23 cellular contexts compared by ENCODE assay signal in the genomic region with DNA sequence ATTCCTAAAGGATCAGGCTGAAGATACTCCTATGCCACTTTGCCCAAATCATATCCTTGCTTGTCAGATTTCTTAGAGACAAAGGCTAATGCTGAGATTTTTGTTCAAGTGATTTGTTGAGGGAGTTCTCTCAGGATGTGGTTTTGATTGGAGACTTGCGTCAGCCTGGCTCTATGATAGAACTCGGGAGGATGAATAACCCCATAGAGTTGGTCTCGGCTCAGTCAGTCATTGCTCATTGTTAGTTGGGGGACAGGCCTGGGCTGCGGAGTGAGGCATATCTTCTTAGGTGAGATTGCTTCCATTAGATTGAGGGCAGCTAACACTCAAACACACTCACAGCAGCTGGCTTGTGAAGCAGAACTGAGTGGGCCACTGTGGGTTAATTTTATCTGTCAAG.
A peak's percentile ranks its signal among the peaks of the same experiment; 100 is the strongest.
DNase-seq lines count a peak whose midpoint lies in the region; ATAC-seq and TF ChIP-seq lines count a peak whose summit lies in the region.
"Had no signal": no experiment of that assay in that cellular context is flagged by ENCODE, and none has a peak within 500 bp of the region (broad histone marks: within the 10 kb centered on the region; RNA-seq: fewer than 3 reads in every experiment).

No MANE protein-coding gene starts in this region.

- H3K27me3 Mint-ChIP-seq in activated T-cell treated with anti-CD3 and anti-CD28 coated beads, Interleukin-2, amount 50 U/mL, for 72 hours (ENCODE audit: low read depth), result peaks cover 20% of the 10 kb centered on the region
- H3K27me3 Mint-ChIP-seq in activated T-cell treated with anti-CD3 and anti-CD28 coated beads, Interleukin-2, amount 50 U/mL, for 24 hours, result peaks cover 7% of the 10 kb centered on the region

- peak; percentile 23 to 26 for DNase-seq in activated T-cell treated with anti-CD3 and anti-CD28 coated beads, Interleukin-2, amount 50 U/mL, for 72 hours
- no peak for DNase-seq in activated T-cell treated with anti-CD3 and anti-CD28 coated beads, Interleukin-2, amount 50 U/mL, for 24 hours
- DNase-seq in M059J (ENCODE audit: low read depth) (peak; percentile 88), astrocyte of the spinal cord (ENCODE audit: low read depth, low spot score) (peak; percentile 21), SKM-1 treated with dmso at 0.1 percent for 144 hours (lab: John Stamatoyannopoulos, UW; ENCODE audit: unreplicated experiment) (no peak), GM03348 (ENCODE audit: low spot score) (no peak)
- no peak for DNase-seq in stimulated activated naive CD8-positive, alpha-beta T cell treated with anti-CD3 and anti-CD28 coated beads, Interleukin-15, Interleukin-2, amounts not matched to agents 100 U/mL and 50 U/mL, for 24 hours
- DNase-seq in activated CD4-positive, CD25-positive, alpha-beta regulatory T cell (lab: John Stamatoyannopoulos, UW), result no peak
- DNase-seq: ACHN; activated naive CD8-positive, alpha-beta T cell treated with anti-CD3 and anti-CD28 coated beads, Interleukin-2, amount 50 U/mL, for 24 hours; brain microvascular endothelial cell; effector memory CD8-positive, alpha-beta T cell; esophagus squamous epithelium; H9; IMR-90; MG63; NCI-H1436 treated with DMSO at 0.1 percent for 48 hours; NCI-H2171 treated with DMSO at 0.1 percent for 48 hours; NCI-H526 treated with DMSO at 0.1 percent for 48 hours; occipital lobe; stimulated activated CD4-positive, alpha-beta T cell treated with anti-CD3 and anti-CD28 coated beads, Interleukin-4, amount 100 ng/mL, for 24 hours had no signal

- H3K4me3 ChIP-seq in astrocyte of the spinal cord (ENCODE audit: low read depth, low read length), result no peak overlapping the region
- H3K4me3 ChIP-seq: esophagus squamous epithelium, MG63 had no signal

- H3K36me3 Mint-ChIP-seq in activated T-cell treated with anti-CD3 and anti-CD28 coated beads, Interleukin-2, amount 50 U/mL, for 72 hours (ENCODE audit: insufficient read depth in 2 of 2), result no peaks in the 10 kb centered on the region
- no peaks in the 10 kb centered on the region for H3K36me3 Mint-ChIP-seq in activated T-cell treated with anti-CD3 and anti-CD28 coated beads, Interleukin-2, amount 50 U/mL, for 24 hours (ENCODE audit: low read depth)
- H3K36me3 Mint-ChIP-seq: WTC11 had no signal

- no peak for TF ChIP-seq CTCF in astrocyte of the spinal cord (IDR thresholded peaks at IDR 0.05; ENCODE audit: low read depth, low read length)

- no peak overlapping the region for H3K4me3 Mint-ChIP-seq in activated T-cell treated with anti-CD3 and anti-CD28 coated beads, Interleukin-2, amount 50 U/mL, for 72 hours
- no peak overlapping the region for H3K4me3 Mint-ChIP-seq in activated T-cell treated with anti-CD3 and anti-CD28 coated beads, Interleukin-2, amount 50 U/mL, for 24 hours
- H3K4me3 Mint-ChIP-seq: activated naive CD8-positive, alpha-beta T cell treated with anti-CD3 and anti-CD28 coated beads, Interleukin-2, amount 50 U/mL, for 24 hours; effector memory CD8-positive, alpha-beta T cell; H9; WTC11 had no signal

- no peaks in the 10 kb centered on the region for H3K4me1 Mint-ChIP-seq in activated T-cell treated with anti-CD3 and anti-CD28 coated beads, Interleukin-2, amount 50 U/mL, for 72 hours (ENCODE audit: low read depth)
- H3K4me1 Mint-ChIP-seq in activated T-cell treated with anti-CD3 and anti-CD28 coated beads, Interleukin-2, amount 50 U/mL, for 24 hours (ENCODE audit: low read depth), result no peaks in the 10 kb centered on the region
- H3K4me1 Mint-ChIP-seq: H9 had no signal

- no peak overlapping the region for H3K27ac Mint-ChIP-seq in activated T-cell treated with anti-CD3 and anti-CD28 coated beads, Interleukin-2, amount 50 U/mL, for 72 hours
- no peak overlapping the region for H3K27ac Mint-ChIP-seq in activated T-cell treated with anti-CD3 and anti-CD28 coated beads, Interleukin-2, amount 50 U/mL, for 24 hours
- H3K27ac Mint-ChIP-seq: activated naive CD8-positive, alpha-beta T cell treated with anti-CD3 and anti-CD28 coated beads, Interleukin-2, amount 50 U/mL, for 24 hours; activated T-helper 2 cell treated with anti-CD3 and anti-CD28 coated beads, Interferon-gamma antibody, Interleukin-2, Interleukin-4, amounts not matched to agents 10 μg/mL and 5 μg/mL and 100 μg/mL, durations not matched to agents 14 hours and 24 hours and 36 hours; effector memory CD8-positive, alpha-beta T cell; H9; WTC11 had no signal

- in situ Hi-C loops in astrocyte of the spinal cord (cut with HindIII; ENCODE audit: low sequenced_read_pairs), result no loop called here

- H3K9me3 Mint-ChIP-seq in activated T-cell treated with anti-CD3 and anti-CD28 coated beads, Interleukin-2, amount 50 U/mL, for 72 hours, result no peaks in the 10 kb centered on the region
- H3K9me3 Mint-ChIP-seq in activated T-cell treated with anti-CD3 and anti-CD28 coated beads, Interleukin-2, amount 50 U/mL, for 24 hours, result no peaks in the 10 kb centered on the region
- H3K9me3 Mint-ChIP-seq: activated naive CD8-positive, alpha-beta T cell treated with anti-CD3 and anti-CD28 coated beads, Interleukin-2, amount 50 U/mL, for 24 hours; activated T-helper 2 cell treated with anti-CD3 and anti-CD28 coated beads, Interferon-gamma antibody, Interleukin-2, Interleukin-4, amounts not matched to agents 10 μg/mL and 5 μg/mL and 100 μg/mL, durations not matched to agents 14 hours and 24 hours and 36 hours; effector memory CD8-positive, alpha-beta T cell; H9; WTC11 had no signal

- ATAC-seq in activated T-cell treated with anti-CD3 and anti-CD28 coated beads, Interleukin-2, amount 50 U/mL, for 72 hours (replicated peaks in 1 of 2), result peak; percentile 89 to 96
- peak; percentile 40 for ATAC-seq in stimulated activated naive CD8-positive, alpha-beta T cell treated with anti-CD3 and anti-CD28 coated beads, Interleukin-15, Interleukin-2, amounts not matched to agents 100 U/mL and 50 U/mL, for 24 hours
- ATAC-seq: activated naive CD8-positive, alpha-beta T cell treated with anti-CD3 and anti-CD28 coated beads, Interleukin-2, amount 50 U/mL, for 24 hours; effector memory CD8-positive, alpha-beta T cell; WTC11 had no signal

Comparison
In these comparisons a context has a peak if more than half of its experiments do, and no peak if none do; other contexts are left out.
1. DNase-seq: peak in activated T-cell treated with anti-CD3 and anti-CD28 coated beads, Interleukin-2, amount 50 U/mL, for 72 hours (2 of 2), M059J (single experiment) and astrocyte of the spinal cord (single experiment); none in activated T-cell treated with anti-CD3 and anti-CD28 coated beads, Interleukin-2, amount 50 U/mL, for 24 hours (single experiment), stimulated activated naive CD8-positive, alpha-beta T cell treated with anti-CD3 and anti-CD28 coated beads, Interleukin-15, Interleukin-2, amounts not matched to agents 100 U/mL and 50 U/mL, for 24 hours (single experiment), SKM-1 treated with dmso at 0.1 percent for 144 hours (single experiment), GM03348 (single experiment) and activated CD4-positive, CD25-positive, alpha-beta regulatory T cell (0 of 4).